In genomic region chr11:101444851-101445250, GRCh38 we compare ENCODE assay signal across 24 cellular contexts.
"Had no signal": no experiment of that assay in that cellular context is flagged by ENCODE, and none has a peak within 500 bp of the region (broad histone marks: within the 10 kb centered on the region; RNA-seq: fewer than 3 reads in every experiment).

No MANE protein-coding gene starts in this region.

- H3K27ac ChIP-seq: WERI-Rb-1 had no signal

- DNase-seq: activated CD4-positive, alpha-beta memory T cell treated with anti-CD3 and anti-CD28 coated beads, Interleukin-2, amount 10 ng/mL, durations not matched to agents 7 days and 5 days; activated CD4-positive, alpha-beta T cell treated with anti-CD3 and anti-CD28 coated beads for 36 hours; activated CD4-positive, alpha-beta T cell treated with anti-CD3 and anti-CD28 coated beads, Interleukin-2, amount 50 U/mL, for 1 hour; activated gamma-delta T cell; activated naive CD4-positive, alpha-beta T cell treated with anti-CD3 and anti-CD28 coated beads for 36 hours; activated T-cell treated with anti-CD3 and anti-CD28 coated beads for 4 hours; activated T-cell treated with anti-CD3 and anti-CD28 coated beads, Interleukin-2, amount 50 U/mL, for 48 hours; aorta; caudate nucleus; KG1; NCI-H1048; NCI-H146; NCI-H187 treated with DMSO at 0.1 percent for 48 hours; NCI-H2081 treated with DMSO at 0.1 percent for 48 hours; NCI-H446; NCI-H524; SIG-M5; T-cell; T-helper 2 cell; T1000; WERI-Rb-1 had no signal

- ATAC-seq: activated CD4-positive, alpha-beta T cell treated with anti-CD3 and anti-CD28 coated beads for 36 hours; activated T-helper 17 cell treated with anti-CD3 and anti-CD28 coated beads, Interleukin-2, amount 50 U/mL, for 72 hours; T-cell had no signal

- H3K36me3 ChIP-seq: adrenal gland, breast epithelium, WERI-Rb-1 had no signal

- H3K27me3 ChIP-seq: adrenal gland, breast epithelium had no signal

- H3K9me3 ChIP-seq: adrenal gland, breast epithelium had no signal

- H3K4me3 ChIP-seq: adrenal gland, breast epithelium had no signal
